13 cellular contexts compared by ENCODE assay signal in the genomic region with DNA sequence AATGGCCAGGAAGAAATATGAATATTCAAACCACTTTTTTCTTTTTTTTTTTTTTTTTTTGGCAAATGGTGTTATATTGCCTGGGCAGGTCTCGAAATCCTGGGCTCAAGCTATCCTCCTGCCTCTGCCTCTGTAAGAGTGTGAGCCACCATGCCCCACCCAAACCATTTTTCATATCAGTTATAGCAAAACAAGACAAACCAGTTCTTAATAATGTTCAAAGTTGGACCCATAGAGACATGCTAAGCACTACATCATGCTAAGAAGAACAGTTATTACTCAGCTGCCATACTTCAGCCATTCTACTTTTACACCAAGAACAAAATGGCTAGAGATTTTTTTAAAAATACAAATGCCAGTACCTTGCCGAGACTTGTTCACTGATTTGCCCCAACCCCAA. TPM values are rescaled to one million over a fixed set of nuclear protein-coding genes. Genes with fewer than 3 reads are reported as not detected.
DNase-seq lines count a peak whose midpoint lies in the region; ATAC-seq, FAIRE-seq and TF ChIP-seq lines count a peak whose summit lies in the region.
"Had no signal": no experiment of that assay in that cellular context is flagged by ENCODE, and none has a peak within 500 bp of the region (broad histone marks: within the 10 kb centered on the region; RNA-seq: fewer than 3 reads in every experiment).

No MANE protein-coding gene starts in this region.

- no peaks in the 10 kb centered on the region for H3K9me3 Mint-ChIP-seq in endodermal cell

- peaks cover 10% of the 10 kb centered on the region; the same call in 1 of the 2 replicates for H4K20me1 ChIP-seq in PC-9 (ENCODE audit: insufficient read depth)

- intact Hi-C loops in PC-9 (cut with micrococcal nuclease; ENCODE audit: unreplicated experiment), result no loop called here
- intact Hi-C loops in pancreas (cut with DNase I), result no loop called here

- BruUV-seq in PC-9 (replicated peaks; lab: Mats Ljungman, UMichigan), result no TSS peak

- H3K9me2 ChIP-seq in PC-9 (ENCODE audit: insufficient read depth), result no peaks in the 10 kb centered on the region

- no peak overlapping the region for H2AFZ ChIP-seq in PC-9

- H3K4me1 ChIP-seq in PC-9 (replicated peaks; ENCODE audit: insufficient read depth) (peaks cover 13% of the 10 kb centered on the region), pancreas (peaks cover 0 to 14% (median 6%) of the 10 kb centered on the region in 3 donors), endodermal cell (ENCODE audit: control insufficient read depth, insufficient read depth, low read length) (no peaks in the 10 kb centered on the region)

- no peak for FAIRE-seq in pancreas (lab: Jason Lieb, UNC)

- no peak overlapping the region for H3K4me3 Mint-ChIP-seq in endodermal cell

- H3K9ac ChIP-seq in endodermal cell (ENCODE audit: extremely low read depth, low read length, poor library complexity, severe bottlenecking), result no peak overlapping the region

- ATAC-seq in pancreas, result peak; percentile 50 to 67 (median 62)

- no peak overlapping the region for H3K27ac Mint-ChIP-seq in endodermal cell

- WGBS in pancreas, 2 donors, result 74 to 81% methylated on average over 2 of the region's 2 CpGs
- WGBS in endodermal cell (ENCODE audit: insufficient coverage in 1 of 2, insufficient read length in 1 of 2), 2 experiments, result 100% methylated on average over 2 of the region's 2 CpGs

- H3K36me3 ChIP-seq in PC-9 (ENCODE audit: low read depth), result peaks cover 52% of the 10 kb centered on the region
- peaks cover 0 to 50% (median 22%) of the 10 kb centered on the region in 3 donors for H3K36me3 ChIP-seq in pancreas
- peaks cover 63% of the 10 kb centered on the region for H3K36me3 ChIP-seq in endodermal cell (ENCODE audit: control insufficient read depth, insufficient read depth, low read length)

- H3K4me2 ChIP-seq in PC-9, result no peak overlapping the region

- TF ChIP-seq CTCF in PC-9 (conservative IDR thresholded peaks at IDR 0.05) (no peak), epithelial cell of esophagus (IDR thresholded peaks at IDR 0.05; ENCODE audit: insufficient read depth, low read depth, low read length, missing control alignments) (no peak), pancreas (IDR thresholded peaks at IDR 0.05) (no peak), endodermal cell (conservative IDR thresholded peaks at IDR 0.05) (no peak)

- H3K79me2 ChIP-seq in PC-9 (ENCODE audit: low read depth), result no peaks in the 10 kb centered on the region

- peaks cover 41% of the 10 kb centered on the region for H3K36me3 Mint-ChIP-seq in endodermal cell (ENCODE audit: low read depth)

- peaks cover 62% of the 10 kb centered on the region for H3F3A ChIP-seq in PC-9 (ENCODE audit: insufficient read depth, low read depth)

- H3K4me1 Mint-ChIP-seq in endodermal cell, result no peaks in the 10 kb centered on the region

- H3K9me3 ChIP-seq in PC-9 (ENCODE audit: insufficient read depth, low read depth) (no peaks in the 10 kb centered on the region), pancreas (no peaks in the 10 kb centered on the region), endodermal cell (ENCODE audit: control insufficient read depth, low read length) (no peaks in the 10 kb centered on the region)

- CTCF ChIA-PET in PC-9 (lab: Charles Lee), result interaction anchor here (0.6 to 1.2 kb wide), 6 partner anchors 26 to 1026 kb away, joined by 4 to 9 read pairs (median 6); partner anchors contain the start of genes ATP6V1D, EIF2S1 and PLEK2

- POLR2A ChIA-PET in PC-9 (lab: Charles Lee; ENCODE audit: unreplicated experiment), result no interaction called here

- DNase-seq in DMS79 (lab: John Stamatoyannopoulos, UW) (peak; percentile 86), PC-9 (no peak), epithelial cell of esophagus (ENCODE audit: low read depth) (peak; percentile 84), pancreas (no peak), endodermal cell (no peak), NCI-H128 (lab: John Stamatoyannopoulos, UW; ENCODE audit: unreplicated experiment) (no peak)
- DNase-seq in activated CD4-positive, alpha-beta T cell treated with anti-CD3 and anti-CD28 coated beads, Interleukin-2, amount 50 U/mL, for 1 hour, result no peak
- DNase-seq: GOT3, KBM-7, NCI-H1092, NCI-H1694 treated with DMSO at 0.1 percent for 48 hours, NCI-H2171 treated with DMSO at 0.1 percent for 48 hours, NCI-H524 had no signal

- H3K27me3 Mint-ChIP-seq in endodermal cell (ENCODE audit: insufficient read depth), result no peaks in the 10 kb centered on the region

- H3K27me3 ChIP-seq in PC-9 (ENCODE audit: insufficient read depth, low read depth), result no peaks in the 10 kb centered on the region
- H3K27me3 ChIP-seq in pancreas, result no peaks in the 10 kb centered on the region
- H3K27me3 ChIP-seq in endodermal cell (ENCODE audit: control insufficient read depth, insufficient read depth, low read length, poor library complexity, severe bottlenecking), result no peaks in the 10 kb centered on the region

- H3K27ac ChIP-seq in PC-9 (peak overlapping the region; percentile 5; the same call in 1 of the 2 replicates), pancreas (no peak overlapping the region), endodermal cell (ENCODE audit: low read depth, low read length) (no peak overlapping the region)

- no peak overlapping the region for H3K4me3 ChIP-seq in PC-9
- no peak overlapping the region for H3K4me3 ChIP-seq in epithelial cell of esophagus (ENCODE audit: low read length)
- no peak overlapping the region for H3K4me3 ChIP-seq in pancreas
- no peak overlapping the region for H3K4me3 ChIP-seq in endodermal cell (ENCODE audit: low read length)

RNA-seq across cellular contexts. Expression of gene EIF2S1, which starts 25.5 kb away (rescaled TPM):
- total RNA-seq in PC-9 (2021) (144 and 146 TPM in 2 replicates), pancreas (10 to 100 TPM; 25.3 to 52.8 (median 39.5) TPM), endodermal cell (100 to 1,000 TPM; 114 to 136 TPM)
- polyA plus RNA-seq in pancreas, result 10 to 100 TPM; 14.9 to 27.5 TPM
- 88.9 TPM for polyA plus RNA-seq in endodermal cell (2013, experiment 1 of 2)
- 85.0 TPM for polyA plus RNA-seq in endodermal cell (2013, experiment 2 of 2)

RNA-seq across cellular contexts. Expression of gene ATP6V1D, which starts 26.0 kb away (rescaled TPM):
- 62.7 and 67.9 TPM in 2 replicates for total RNA-seq in PC-9 (2021)
- total RNA-seq in pancreas, result 10 to 100 TPM; 17.5 to 40.2 (median 22.2) TPM
- polyA plus RNA-seq in pancreas, result 10 to 100 TPM; 24.0 to 35.9 TPM
- total RNA-seq in endodermal cell, result 100 to 1,000 TPM in 1 of 2 donors, 10 to 100 TPM in 1; 82.2 to 108 TPM
- polyA plus RNA-seq in endodermal cell (2013, experiment 1 of 2), result 78.9 TPM
- polyA plus RNA-seq in endodermal cell (2013, experiment 2 of 2), result 75.6 TPM

RNA-seq across cellular contexts. Expression of gene PLEK2, which starts 26.3 kb away (rescaled TPM):
- total RNA-seq in PC-9 (2021) (32.7 and 46.0 TPM in 2 replicates), pancreas (1 to 10 TPM; 4.0 to 9.9 (median 6.6) TPM), endodermal cell (1 to 10 TPM; 1.6 to 2.0 TPM)
- 1 to 10 TPM; 6.0 to 8.6 TPM for polyA plus RNA-seq in pancreas
- polyA plus RNA-seq in endodermal cell (2013, experiment 1 of 2), result not detected
- polyA plus RNA-seq in endodermal cell (2013, experiment 2 of 2), result 0.46 TPM

Comparison
In these comparisons a context has a peak if more than half of its experiments do, and no peak if none do; other contexts are left out.
1. DNase-seq: peak in DMS79 (single experiment) and epithelial cell of esophagus (single experiment); none in PC-9 (0 of 2), pancreas (0 of 6), endodermal cell (single experiment), activated CD4-positive, alpha-beta T cell treated with anti-CD3 and anti-CD28 coated beads, Interleukin-2, amount 50 U/mL, for 1 hour (single experiment) and NCI-H128 (single experiment).